1 cellular context compared by ENCODE assay signal in genomic region chr17:75270218-75270965, GRCh38.
A peak's percentile ranks its signal among the peaks of the same experiment; 100 is the strongest.
TF ChIP-seq lines count a peak whose summit lies in the region.

No MANE protein-coding gene starts in this region.

TF ChIP-seq in HepG2, 621 proteins besides CTCF, POLR2A, EP300 and RAD21 (continued from another document and continues in another):
- TF ChIP-seq PATZ1 (CRISPR knock-in tag; IDR thresholded peaks at IDR 0.05) = peak; percentile 81; the same call in 1 of the 2 replicates
- no peak; the same call in 1 of the 2 replicates for TF ChIP-seq MAZ (IDR thresholded peaks at IDR 0.05; ENCODE audit: borderline replicate concordance, low read depth, low read length)
- peak; percentile 39; the same call in 1 of the 2 replicates for TF ChIP-seq MAZ (CRISPR knock-in tag; IDR thresholded peaks at IDR 0.05; ENCODE audit: low read depth)
- TF ChIP-seq ZZZ3 (CRISPR knock-in tag; IDR thresholded peaks at IDR 0.05; ENCODE audit: borderline replicate concordance) = peak; percentile 52; the same call in 1 of the 2 replicates
- peak; percentile 77; the same call in 1 of the 2 replicates for TF ChIP-seq ZNF33A (CRISPR knock-in tag; IDR thresholded peaks at IDR 0.05; ENCODE audit: borderline replicate concordance)
- peak; percentile 87 for TF ChIP-seq ATF7-NPFF (CRISPR knock-in tag; IDR thresholded peaks at IDR 0.05; ENCODE audit: low read depth)
- peak; percentile 61 for TF ChIP-seq ZNF792 (CRISPR knock-in tag; IDR thresholded peaks at IDR 0.05)
- no peak for TF ChIP-seq ZKSCAN8 (CRISPR knock-in tag; IDR thresholded peaks at IDR 0.05; ENCODE audit: borderline replicate concordance)
- peak; percentile 94; the same call in 1 of the 2 replicates for TF ChIP-seq MTERF4 (CRISPR knock-in tag; IDR thresholded peaks at IDR 0.05)
- no peak for TF ChIP-seq ZNF343 (CRISPR knock-in tag; IDR thresholded peaks at IDR 0.05)
- no peak for TF ChIP-seq NFATC3 (CRISPR knock-in tag; IDR thresholded peaks at IDR 0.05)
- TF ChIP-seq TRIM24 (CRISPR knock-in tag; IDR thresholded peaks at IDR 0.05) = no peak
- peak; percentile 61; the same call in 1 of the 2 replicates for TF ChIP-seq FOXJ3 (CRISPR knock-in tag; IDR thresholded peaks at IDR 0.05; ENCODE audit: borderline replicate concordance)
- TF ChIP-seq PBX2 (CRISPR knock-in tag; IDR thresholded peaks at IDR 0.05) = no peak
- TF ChIP-seq NBN (conservative IDR thresholded peaks at IDR 0.05) = no peak
- 0 out of 2 replicates have a peak, but pooled peaks have one; percentile 41 for TF ChIP-seq ZC3H4 (CRISPR knock-in tag; IDR thresholded peaks at IDR 0.05; ENCODE audit: borderline replicate concordance)
- 0 out of 2 replicates have a peak, but pooled peaks have one; percentile 22 for TF ChIP-seq ZNF136 (CRISPR knock-in tag; IDR thresholded peaks at IDR 0.05; ENCODE audit: low read depth)
- TF ChIP-seq ZNF407 (CRISPR knock-in tag; IDR thresholded peaks at IDR 0.05; ENCODE audit: not compliant biosample characterization) = no peak
- peak; percentile 81 for TF ChIP-seq THAP11 (CRISPR knock-in tag; IDR thresholded peaks at IDR 0.05)
- no peak for TF ChIP-seq MAFF (IDR thresholded peaks at IDR 0.05; ENCODE audit: low read depth, low read length)
- TF ChIP-seq SOX5 (CRISPR knock-in tag; IDR thresholded peaks at IDR 0.05; ENCODE audit: borderline replicate concordance) = peak; percentile 25
- TF ChIP-seq ZNF839 (CRISPR knock-in tag; IDR thresholded peaks at IDR 0.05; ENCODE audit: borderline replicate concordance) = 0 out of 2 replicates have a peak, but pooled peaks have one; percentile 57
- TF ChIP-seq HOXA7 (CRISPR knock-in tag; IDR thresholded peaks at IDR 0.05) = no peak
- TF ChIP-seq DNMT1 (CRISPR knock-in tag; IDR thresholded peaks at IDR 0.05) = no peak
- TF ChIP-seq BHLHE40 (IDR thresholded peaks at IDR 0.05; ENCODE audit: low read length) = peak; percentile 4; the same call in 1 of the 2 replicates
- TF ChIP-seq GFI1 (CRISPR knock-in tag; IDR thresholded peaks at IDR 0.05; ENCODE audit: borderline replicate concordance) = peak; percentile 50; the same call in 1 of the 2 replicates
- no peak for TF ChIP-seq SNAI1 (CRISPR knock-in tag; IDR thresholded peaks at IDR 0.05; ENCODE audit: borderline replicate concordance)
- TF ChIP-seq HDAC1 (CRISPR knock-in tag; IDR thresholded peaks at IDR 0.05) = peak; percentile 91
- peak; percentile 71 for TF ChIP-seq UBTF (CRISPR knock-in tag; IDR thresholded peaks at IDR 0.05)
- peak; percentile 64 for TF ChIP-seq ZNF788 (CRISPR knock-in tag; IDR thresholded peaks at IDR 0.05; ENCODE audit: borderline replicate concordance)
- TF ChIP-seq GTF2F1 (IDR thresholded peaks at IDR 0.05; ENCODE audit: low read length) = no peak
- no peak for TF ChIP-seq ZSCAN22 (CRISPR knock-in tag; IDR thresholded peaks at IDR 0.05)
- TF ChIP-seq RARA (CRISPR knock-in tag; IDR thresholded peaks at IDR 0.05) = peak; percentile 5; the same call in 1 of the 2 replicates
- 0 out of 2 replicates have a peak, but pooled peaks have one; percentile 23 for TF ChIP-seq PAWR (CRISPR knock-in tag; IDR thresholded peaks at IDR 0.05; ENCODE audit: borderline replicate concordance)
- 0 out of 2 replicates have a peak, but pooled peaks have one; percentile 62 for TF ChIP-seq PCBP1 (IDR thresholded peaks at IDR 0.05; ENCODE audit: borderline replicate concordance, low read depth, low read length)
- peak; percentile 66 for TF ChIP-seq DMAP1 (CRISPR knock-in tag; IDR thresholded peaks at IDR 0.05)
- TF ChIP-seq HNF1A (IDR thresholded peaks at IDR 0.05; ENCODE audit: low read depth) = no peak
- TF ChIP-seq HNF1A (CRISPR knock-in tag; IDR thresholded peaks at IDR 0.05; ENCODE audit: borderline replicate concordance) = no peak
- no peak for TF ChIP-seq FIP1L1 (IDR thresholded peaks at IDR 0.05; ENCODE audit: borderline replicate concordance, insufficient read depth, low read depth, low read length)
- no peak for TF ChIP-seq SPEN (CRISPR knock-in tag; IDR thresholded peaks at IDR 0.05; ENCODE audit: low read depth)
- TF ChIP-seq ZNF234 (CRISPR knock-in tag; conservative IDR thresholded peaks at IDR 0.05) = peak; percentile 29; the same call in 1 of the 2 replicates
- TF ChIP-seq SRSF4 (IDR thresholded peaks at IDR 0.05; ENCODE audit: low read depth, low read length, poor library complexity, severe bottlenecking) = no peak
- no peak for TF ChIP-seq ATM (IDR thresholded peaks at IDR 0.05; ENCODE audit: borderline replicate concordance)
